ENCODE assay signal across 20 cellular contexts in genomic region chr10:482036-482435, GRCh38.
DNase-seq lines count a peak whose midpoint lies in the region; ATAC-seq and TF ChIP-seq lines count a peak whose summit lies in the region.
"Had no signal": no experiment of that assay in that cellular context is flagged by ENCODE, and none has a peak within 500 bp of the region (broad histone marks: within the 10 kb centered on the region; RNA-seq: fewer than 3 reads in every experiment).

No MANE protein-coding gene starts in this region.

- TF ChIP-seq CTCF in esophagus squamous epithelium (IDR thresholded peaks at IDR 0.05) (no peak), vagina (IDR thresholded peaks at IDR 0.05) (no peak)

- H3K9ac ChIP-seq in rectal smooth muscle tissue (ENCODE audit: low read length), result no peak overlapping the region

- H3K4me3 ChIP-seq in esophagus squamous epithelium (no peak overlapping the region), rectal smooth muscle tissue (ENCODE audit: low read length) (no peak overlapping the region), vagina (no peak overlapping the region)
- H3K4me3 ChIP-seq: lung, SK-N-MC, tibial artery had no signal

- H3K36me3 ChIP-seq in esophagus squamous epithelium (no peaks in the 10 kb centered on the region), rectal smooth muscle tissue (ENCODE audit: control insufficient read depth, insufficient read depth, low read length) (no peaks in the 10 kb centered on the region), vagina (no peaks in the 10 kb centered on the region)

- DNase-seq in activated CD8-positive, alpha-beta memory T cell treated with anti-CD3 and anti-CD28 coated beads for 24 hours, result peak; percentile 41
- no peak for DNase-seq in activated CD8-positive, alpha-beta memory T cell treated with anti-CD3 and anti-CD28 coated beads, Interleukin-2, amount 50 U/mL, for 4 hours
- DNase-seq in esophagus squamous epithelium (lab: John Stamatoyannopoulos, UW), result no peak
- DNase-seq in vagina (ENCODE audit: extremely low spot score in 2 of 2), result peak in 1 of 2 donors; percentile 84
- no peak for DNase-seq in hepatic stellate cell (ENCODE audit: low spot score)
- DNase-seq in EL, result no peak
- DNase-seq: activated CD4-positive, alpha-beta T cell treated with anti-CD3 and anti-CD28 coated beads, Interleukin-2, amount 50 U/mL, for 48 hours; activated naive CD4-positive, alpha-beta T cell treated with anti-CD3 and anti-CD28 coated beads, Interleukin-2, amount 50 U/mL, for 16 hours; activated T-cell treated with anti-CD3 and anti-CD28 coated beads, Interleukin-2, amount 50 U/mL, for 4 hours; Calu3; cortex of kidney; RPMI8226; stimulated activated naive B cell treated with anti-CD40 and anti-IgM and Interleukin-4, amounts not matched to agents 10 μg/mL and 1 μg/mL and 100 μg/mL, for 72 hours; T-helper 2 cell had no signal

- no peak for TF ChIP-seq POLR2A in esophagus squamous epithelium (IDR thresholded peaks at IDR 0.05)
- TF ChIP-seq POLR2A in vagina (IDR thresholded peaks at IDR 0.05), result no peak

- 88 to 92% methylated on average over 6 to 7 of the region's 13 CpGs for WGBS in esophagus squamous epithelium, 2 donors

- H3K27ac ChIP-seq in esophagus squamous epithelium (peak overlapping the region in 3 of 4 donors; percentile 18 to 48 (median 31)), rectal smooth muscle tissue (ENCODE audit: low read depth, low read length) (peak overlapping the region; percentile 92), vagina (peak overlapping the region; percentile 50)
- H3K27ac ChIP-seq: HL-60, SK-N-MC, tibial artery had no signal

- H3K27me3 ChIP-seq in esophagus squamous epithelium (no peaks in the 10 kb centered on the region), rectal smooth muscle tissue (ENCODE audit: control insufficient read depth, insufficient read depth, low read length) (no peaks in the 10 kb centered on the region), vagina (no peaks in the 10 kb centered on the region)
- H3K27me3 ChIP-seq: tibial artery had no signal

- H3K4me1 ChIP-seq in esophagus squamous epithelium, result peaks cover 7 to 56% (median 18%) of the 10 kb centered on the region in 3 donors
- peaks cover 37% of the 10 kb centered on the region for H3K4me1 ChIP-seq in rectal smooth muscle tissue (ENCODE audit: control insufficient read depth, insufficient read depth, low read length)
- peaks cover 46% of the 10 kb centered on the region for H3K4me1 ChIP-seq in vagina

- H3K9me3 ChIP-seq in esophagus squamous epithelium (no peaks in the 10 kb centered on the region), vagina (no peaks in the 10 kb centered on the region)
- H3K9me3 ChIP-seq: tibial artery had no signal

- intact Hi-C loops in esophagus squamous epithelium (cut with DNase I), result no loop called here
- intact Hi-C loops in vagina (cut with DNase I), result no loop called here

- no peak for ATAC-seq in GM21825 (IDR thresholded peaks at IDR 0.05; ENCODE audit: unreplicated experiment)
- ATAC-seq: activated T-cell treated with anti-CD3 and anti-CD28 coated beads, Interleukin-2, amount 50 U/mL, for 4 hours; stimulated activated naive B cell treated with anti-CD40 and anti-IgM and Interleukin-4, amounts not matched to agents 10 μg/mL and 1 μg/mL and 100 μg/mL, for 72 hours had no signal

Comparison
In these comparisons a context has a peak if more than half of its experiments do, and no peak if none do; other contexts are left out.
1. H3K27ac ChIP-seq: peak in every context shown above with its lines; median percentile 92 in rectal smooth muscle tissue; 50 in vagina; 31 in esophagus squamous epithelium.